In the genomic region with DNA sequence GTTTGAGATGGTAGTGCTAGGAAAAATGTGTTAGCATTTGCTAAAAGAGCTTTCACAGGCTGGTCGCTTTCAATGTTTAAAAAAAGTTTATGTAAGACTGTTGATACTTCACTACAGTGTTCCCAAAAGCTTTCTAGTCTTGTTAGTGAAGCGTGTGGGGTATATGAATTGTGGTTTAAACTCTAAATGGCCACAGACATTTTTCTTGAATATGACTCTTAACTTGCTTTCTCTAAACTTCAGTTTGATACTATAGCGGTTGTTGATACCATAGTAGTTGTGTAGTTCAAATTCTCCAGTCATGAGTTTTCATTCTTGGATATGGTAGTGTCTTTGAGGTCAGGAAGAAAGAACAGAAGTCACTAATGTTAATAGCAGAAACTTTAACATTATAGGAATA, we compare ENCODE assay signal across 15 cellular contexts. TPM values are rescaled to one million over a fixed set of nuclear protein-coding genes. Genes with fewer than 3 reads are reported as not detected.
DNase-seq lines count a peak whose midpoint lies in the region; ATAC-seq, FAIRE-seq and TF ChIP-seq lines count a peak whose summit lies in the region.
"Had no signal": no experiment of that assay in that cellular context is flagged by ENCODE, and none has a peak within 500 bp of the region (broad histone marks: within the 10 kb centered on the region; RNA-seq: fewer than 3 reads in every experiment).

No MANE protein-coding gene starts in this region.

- H3K79me2 ChIP-seq in HepG2 (ENCODE audit: insufficient read depth, low read length) (peaks cover 11% of the 10 kb centered on the region), osteoblast (ENCODE audit: insufficient read depth, low read length) (peaks cover 71% of the 10 kb centered on the region)

- H4K20me1 ChIP-seq in HepG2 (ENCODE audit: insufficient read depth, low read length) (no peaks in the 10 kb centered on the region), osteoblast (ENCODE audit: insufficient read depth, low read length) (peaks cover 8% of the 10 kb centered on the region)

- CTCF ChIA-PET in HepG2 (lab: Yijun Ruan, JAX; ENCODE audit: low intra/inter-chr PET ratio, low total read pairs): no interaction called here

- H2AFZ ChIP-seq in HepG2 (ENCODE audit: low read length) (no peak overlapping the region), osteoblast (ENCODE audit: low read length) (no peak overlapping the region)

- H3K27me3 Mint-ChIP-seq in activated T-cell treated with anti-CD3 and anti-CD28 coated beads, Interleukin-2, amount 50 U/mL, for 72 hours (ENCODE audit: low read depth): no peaks in the 10 kb centered on the region
- H3K27me3 Mint-ChIP-seq: activated naive CD8-positive, alpha-beta T cell treated with anti-CD3 and anti-CD28 coated beads, Interleukin-2, amount 50 U/mL, for 24 hours had no signal

- intact Hi-C loops in HepG2 (cut with micrococcal nuclease; ENCODE audit: unreplicated experiment) (no loop called here), right lobe of liver (cut with DNase I) (no loop called here), esophagus squamous epithelium (cut with DNase I) (no loop called here)

- TF ChIP-seq RAD21 in HepG2 (CRISPR knock-in tag; IDR thresholded peaks at IDR 0.05): no peak

- no peak for ATAC-seq in HepG2
- ATAC-seq in right lobe of liver: no peak
- ATAC-seq in activated T-cell treated with anti-CD3 and anti-CD28 coated beads, Interleukin-2, amount 50 U/mL, for 72 hours (replicated peaks in 1 of 2): no peak
- ATAC-seq in HG03108 (IDR thresholded peaks at IDR 0.05; ENCODE audit: unreplicated experiment): no peak
- ATAC-seq: activated naive CD8-positive, alpha-beta T cell treated with anti-CD3 and anti-CD28 coated beads, Interleukin-2, amount 50 U/mL, for 24 hours; foreskin keratinocyte; Panc1 had no signal

- BruUV-seq in HepG2 (replicated peaks; lab: Mats Ljungman, UMichigan): no TSS peak

- no peaks in the 10 kb centered on the region for H3K36me3 Mint-ChIP-seq in activated T-cell treated with anti-CD3 and anti-CD28 coated beads, Interleukin-2, amount 50 U/mL, for 72 hours (ENCODE audit: insufficient read depth in 2 of 2)
- H3K36me3 Mint-ChIP-seq: immature natural killer cell had no signal

- H3K27ac ChIP-seq in HepG2 (ENCODE audit: extremely low read length, insufficient read depth, low read length) (peak overlapping the region; percentile 25), right lobe of liver (no peak overlapping the region), esophagus squamous epithelium (peak overlapping the region in 3 of 4 donors; percentile 57 to 70 (median 65)), osteoblast (ENCODE audit: low read depth, low read length) (peak overlapping the region; percentile 74)
- H3K27ac ChIP-seq: foreskin keratinocyte had no signal

- TF ChIP-seq EP300 in HepG2 (IDR thresholded peaks at IDR 0.05; ENCODE audit: low read depth in 2 of 2, low read length in 2 of 2) (no peak), HepG2 (CRISPR knock-in tag; IDR thresholded peaks at IDR 0.05; ENCODE audit: borderline replicate concordance) (no peak)

- DNase-seq in HepG2 (ENCODE audit: low spot score): no peak
- DNase-seq in right lobe of liver: no peak
- no peak for DNase-seq in esophagus squamous epithelium (lab: John Stamatoyannopoulos, UW)
- peak; percentile 76 for DNase-seq in osteoblast (ENCODE audit: insufficient read length, low spot score, missing footprints)
- no peak for DNase-seq in SIG-M5 (lab: John Stamatoyannopoulos, UW)
- DNase-seq in activated T-cell treated with anti-CD3 and anti-CD28 coated beads, Interleukin-2, amount 50 U/mL, for 72 hours: no peak
- DNase-seq in stimulated activated CD4-positive, alpha-beta T cell treated with anti-CD3 and anti-CD28 coated beads, Interleukin-1b, Interleukin-23, amount 100 ng/mL, for 48 hours: no peak
- DNase-seq: activated CD4-positive, CD25-positive, alpha-beta regulatory T cell treated with anti-CD3 and anti-CD28 coated beads, Interleukin-2, amount 50 U/mL, for 72 hours; activated naive CD8-positive, alpha-beta T cell treated with anti-CD3 and anti-CD28 coated beads, Interleukin-2, amount 50 U/mL, for 24 hours; activated T-cell treated with anti-CD3 and anti-CD28 coated beads for 4 hours; foreskin keratinocyte; immature natural killer cell had no signal

- H3K27ac Mint-ChIP-seq in activated T-cell treated with anti-CD3 and anti-CD28 coated beads, Interleukin-2, amount 50 U/mL, for 72 hours: no peak overlapping the region
- H3K27ac Mint-ChIP-seq: activated naive CD8-positive, alpha-beta T cell treated with anti-CD3 and anti-CD28 coated beads, Interleukin-2, amount 50 U/mL, for 24 hours had no signal

- H3K4me3 ChIP-seq in HepG2 (replicated peaks in 1 of 3; ENCODE audit: insufficient read depth in 1 of 3, low read depth in 2 of 3, low read length in 3 of 3) (no peak overlapping the region), right lobe of liver (no peak overlapping the region), esophagus squamous epithelium (no peak overlapping the region), osteoblast (ENCODE audit: insufficient read depth, low read length) (no peak overlapping the region)
- H3K4me3 ChIP-seq: HAP-1 had no signal

- H3K4me1 ChIP-seq in HepG2 (ENCODE audit: insufficient read depth, low read length): peaks cover 43% of the 10 kb centered on the region
- no peaks in the 10 kb centered on the region for H3K4me1 ChIP-seq in right lobe of liver
- H3K4me1 ChIP-seq in esophagus squamous epithelium: peaks cover 3 to 52% (median 16%) of the 10 kb centered on the region in 3 donors
- H3K4me1 ChIP-seq in osteoblast (ENCODE audit: insufficient read depth, low read length): peaks cover 32% of the 10 kb centered on the region

- H3K9me3 ChIP-seq in HepG2 (ENCODE audit: low read length) (no peaks in the 10 kb centered on the region), right lobe of liver (no peaks in the 10 kb centered on the region), esophagus squamous epithelium (no peaks in the 10 kb centered on the region), osteoblast (ENCODE audit: low read depth, low read length) (no peaks in the 10 kb centered on the region)
- H3K9me3 ChIP-seq: HAP-1 had no signal

- POLR2A ChIA-PET in HepG2 (lab: Yijun Ruan, JAX): no interaction called here

- H3K27me3 ChIP-seq in HepG2 (ENCODE audit: control insufficient read depth in 1 of 2, insufficient read depth in 2 of 2, low read length in 2 of 2): no peaks in the 10 kb centered on the region
- H3K27me3 ChIP-seq in right lobe of liver: no peaks in the 10 kb centered on the region
- no peaks in the 10 kb centered on the region for H3K27me3 ChIP-seq in esophagus squamous epithelium
- no peaks in the 10 kb centered on the region for H3K27me3 ChIP-seq in osteoblast (ENCODE audit: insufficient read depth, low read length)
- H3K27me3 ChIP-seq: foreskin keratinocyte had no signal

- TF ChIP-seq POLR2A in HepG2 (IDR thresholded peaks at IDR 0.05; ENCODE audit: insufficient read depth in 1 of 2, low read depth in 2 of 2, low read length in 2 of 2): no peak
- TF ChIP-seq POLR2A in right lobe of liver (IDR thresholded peaks at IDR 0.05): no peak
- TF ChIP-seq POLR2A in esophagus squamous epithelium (IDR thresholded peaks at IDR 0.05): no peak

- H3K9me3 Mint-ChIP-seq in activated T-cell treated with anti-CD3 and anti-CD28 coated beads, Interleukin-2, amount 50 U/mL, for 72 hours: no peaks in the 10 kb centered on the region
- H3K9me3 Mint-ChIP-seq: activated naive CD8-positive, alpha-beta T cell treated with anti-CD3 and anti-CD28 coated beads, Interleukin-2, amount 50 U/mL, for 24 hours; immature natural killer cell had no signal

- peaks cover 9% of the 10 kb centered on the region for H3K4me1 Mint-ChIP-seq in activated T-cell treated with anti-CD3 and anti-CD28 coated beads, Interleukin-2, amount 50 U/mL, for 72 hours (ENCODE audit: low read depth)

- no peak for TF ChIP-seq CTCF in HepG2 (CRISPR knock-in tag; IDR thresholded peaks at IDR 0.05)
- no peak for TF ChIP-seq CTCF in right lobe of liver (IDR thresholded peaks at IDR 0.05)
- TF ChIP-seq CTCF in esophagus squamous epithelium (IDR thresholded peaks at IDR 0.05): no peak
- no peak for TF ChIP-seq CTCF in osteoblast (IDR thresholded peaks at IDR 0.05; ENCODE audit: extremely low read depth, low read depth, low read length)

- H3K36me3 ChIP-seq in HepG2 (replicated peaks in 1 of 2; ENCODE audit: control insufficient read depth in 1 of 2, insufficient read depth in 2 of 2, low read length in 2 of 2) (no peaks in the 10 kb centered on the region), right lobe of liver (no peaks in the 10 kb centered on the region), esophagus squamous epithelium (no peaks in the 10 kb centered on the region), osteoblast (ENCODE audit: insufficient read depth, low read length) (no peaks in the 10 kb centered on the region)
- H3K36me3 ChIP-seq: HAP-1 had no signal

- no peak overlapping the region for H3K4me3 Mint-ChIP-seq in activated T-cell treated with anti-CD3 and anti-CD28 coated beads, Interleukin-2, amount 50 U/mL, for 72 hours
- H3K4me3 Mint-ChIP-seq: activated naive CD8-positive, alpha-beta T cell treated with anti-CD3 and anti-CD28 coated beads, Interleukin-2, amount 50 U/mL, for 24 hours; immature natural killer cell had no signal

- WGBS in HepG2 (ENCODE audit: low lambda C conversion rate): 92% methylated on average over 3 of the region's 3 CpGs
- 92% methylated on average over 3 of the region's 3 CpGs for WGBS in right lobe of liver (ENCODE audit: insufficient coverage, low coverage, low lambda C conversion rate, missing lambda C conversion rate)
- 75 to 88% methylated on average over 3 of the region's 3 CpGs for WGBS in esophagus squamous epithelium, 2 donors

- H3K4me2 ChIP-seq in HepG2 (ENCODE audit: low read depth, low read length): no peak overlapping the region
- peak overlapping the region; percentile 38 for H3K4me2 ChIP-seq in osteoblast (ENCODE audit: insufficient read depth, low read length)

- H3K9ac ChIP-seq in HepG2 (ENCODE audit: insufficient read depth, low read depth, low read length): no peak overlapping the region

- in situ Hi-C loops in HepG2 (cut with HindIII; ENCODE audit: extremely low pct_ligation_motif_present, low pct_unique_long_range_greater_than_20kb): no loop called here

- no peak for FAIRE-seq in HepG2 (lab: Jason Lieb, UNC)

RNA-seq across cellular contexts. Expression of a gene that starts 44.9 kb away (rescaled TPM):
- total RNA-seq in HepG2 (2016; rRNA removed; fragmentation: Illumina TruSeq; extraction: Trizol) (25.9 and 28.7 TPM in 2 replicates), right lobe of liver (10 to 100 TPM in 4 of 6 experiments, 1 to 10 TPM in 2; 6.2 to 14.6 (median 10.4) TPM), esophagus squamous epithelium (10 to 100 TPM; 19.9 to 30.0 (median 23.4) TPM), osteoblast (35.7 and 42.7 TPM in 2 replicates)
- total RNA-seq in HepG2 (2016; cell fraction: cytosol; rRNA removed; fragmentation: Illumina TruSeq; extraction: Trizol; ENCODE audit: low read depth): 6.8 and 8.5 TPM in 2 replicates
- total RNA-seq in HepG2 (2016; cell fraction: insoluble cytoplasmic fraction; rRNA removed; fragmentation: Illumina TruSeq; extraction: Trizol): 23.0 and 32.9 TPM in 2 replicates
- 14.0 and 16.5 TPM in 2 replicates for total RNA-seq in HepG2 (2016; cell fraction: membrane; rRNA removed; fragmentation: Illumina TruSeq; extraction: Trizol)
- total RNA-seq in HepG2 (2016; cell fraction: nucleus; rRNA removed; fragmentation: Illumina TruSeq; extraction: Trizol): 18.7 and 28.2 TPM in 2 replicates
- 39.6 and 64.5 TPM in 2 replicates for polyA plus RNA-seq in HepG2 (2011; rRNA removed)
- polyA plus RNA-seq in HepG2 (2011; cell fraction: cytosol; rRNA removed): 18.2 and 23.5 TPM in 2 replicates
- 31.5 and 37.6 TPM in 2 replicates for polyA plus RNA-seq in HepG2 (2011; cell fraction: nucleus; rRNA removed)
- polyA plus RNA-seq in HepG2 (2012): 12.8 and 13.7 TPM in 2 replicates
- 3.1 and 3.5 TPM in 2 replicates for polyA plus RNA-seq in HepG2 (2016; cell fraction: cytosol; fragmentation: Illumina TruSeq; extraction: Trizol; ENCODE audit: low read depth)
- polyA plus RNA-seq in HepG2 (2016; cell fraction: insoluble cytoplasmic fraction; fragmentation: Illumina TruSeq; extraction: Trizol; ENCODE audit: low read depth): 28.0 and 31.8 TPM in 2 replicates
- polyA plus RNA-seq in HepG2 (2016; cell fraction: membrane; fragmentation: Illumina TruSeq; extraction: Trizol; ENCODE audit: low read depth): 9.2 and 12.0 TPM in 2 replicates
- 25.5 and 28.7 TPM in 2 replicates for polyA plus RNA-seq in HepG2 (2016; cell fraction: nucleus; fragmentation: Illumina TruSeq; extraction: Trizol; ENCODE audit: insufficient read depth, low read depth)
- polyA minus RNA-seq in HepG2 (2011; rRNA and poly(A)+ RNA removed; ENCODE audit: low replicate concordance): 69.2 and 137 TPM in 2 replicates
- polyA minus RNA-seq in HepG2 (2011; cell fraction: cytosol; rRNA and poly(A)+ RNA removed): 30.0 and 30.3 TPM in 2 replicates
- polyA minus RNA-seq in HepG2 (2011; cell fraction: nucleus; rRNA and poly(A)+ RNA removed): 28.7 and 31.4 TPM in 2 replicates
- 10 to 100 TPM; 16.3 to 18.9 TPM for total RNA-seq in activated T-cell treated with anti-CD3 and anti-CD28 coated beads, Interleukin-2, amount 50 U/mL, for 72 hours

Comparison
In these comparisons a context has a peak if more than half of its experiments do, and no peak if none do; other contexts are left out.
1. H3K27ac ChIP-seq: peak in HepG2 (single experiment), esophagus squamous epithelium (3 of 4) and osteoblast (single experiment); none in right lobe of liver (0 of 3).